ENCODE assay signal across 14 cellular contexts in genomic region chr3:65714138-65714537, GRCh38.
DNase-seq lines count a peak whose midpoint lies in the region; ATAC-seq and TF ChIP-seq lines count a peak whose summit lies in the region.
"Had no signal": no experiment of that assay in that cellular context is flagged by ENCODE, and none has a peak within 500 bp of the region (broad histone marks: within the 10 kb centered on the region; RNA-seq: fewer than 3 reads in every experiment).

No MANE protein-coding gene starts in this region.

- H3K36me3 Mint-ChIP-seq in activated CD4-positive, alpha-beta memory T cell treated with anti-CD3 and anti-CD28 coated beads, Interleukin-2, amount 10 ng/mL, durations not matched to agents 7 days and 5 days (ENCODE audit: low read depth), result no peaks in the 10 kb centered on the region
- H3K36me3 Mint-ChIP-seq: activated CD4-positive, alpha-beta memory T cell treated with anti-CD3 and anti-CD28 coated beads for 36 hours; CD4-positive, alpha-beta memory T cell had no signal

- DNase-seq in amniotic epithelial cell (ENCODE audit: low read depth), result peak; percentile 71
- DNase-seq in heart left ventricle, result peak in 1 of 5 donors; percentile 59
- DNase-seq in mucosa of gallbladder (ENCODE audit: low spot score), result peak; percentile 40
- DNase-seq in upper lobe of right lung, result no peak
- DNase-seq in hepatic stellate cell (ENCODE audit: low spot score), result no peak
- DNase-seq in activated CD4-positive, alpha-beta memory T cell treated with anti-CD3 and anti-CD28 coated beads, Interleukin-2, amount 10 ng/mL, durations not matched to agents 7 days and 5 days, result no peak
- DNase-seq: activated CD4-positive, alpha-beta memory T cell treated with anti-CD3 and anti-CD28 coated beads for 36 hours; CD4-positive, alpha-beta memory T cell; GDM1; hippocampal formation; KBM-7; NCI-H1694; NCI-H526 had no signal

- H3K36me3 ChIP-seq in heart left ventricle (no peaks in the 10 kb centered on the region), upper lobe of right lung (no peaks in the 10 kb centered on the region)

- WGBS in heart left ventricle, 4 donors, result 39 to 56% (median 49%) methylated on average over 5 of the region's 5 CpGs

- H3K9me3 Mint-ChIP-seq in activated CD4-positive, alpha-beta memory T cell treated with anti-CD3 and anti-CD28 coated beads, Interleukin-2, amount 10 ng/mL, durations not matched to agents 7 days and 5 days, result peaks cover 6% of the 10 kb centered on the region

- intact Hi-C loops in heart left ventricle (cut with DNase I) (no loop called here), upper lobe of right lung (cut with DNase I) (no loop called here)

- no peak for TF ChIP-seq POLR2A in heart left ventricle (IDR thresholded peaks at IDR 0.05)

- H3K4me1 ChIP-seq in heart left ventricle, result peaks cover 0 to 51% (median 19%) of the 10 kb centered on the region in 12 donors
- H3K4me1 ChIP-seq in upper lobe of right lung, result no peaks in the 10 kb centered on the region

- no peak for TF ChIP-seq CTCF in heart left ventricle (IDR thresholded peaks at IDR 0.05)
- TF ChIP-seq CTCF in upper lobe of right lung (IDR thresholded peaks at IDR 0.05), result no peak

- no peaks in the 10 kb centered on the region for H3K27me3 Mint-ChIP-seq in activated CD4-positive, alpha-beta memory T cell treated with anti-CD3 and anti-CD28 coated beads, Interleukin-2, amount 10 ng/mL, durations not matched to agents 7 days and 5 days
- H3K27me3 Mint-ChIP-seq: CD4-positive, alpha-beta memory T cell had no signal

- H3K27ac Mint-ChIP-seq in activated CD4-positive, alpha-beta memory T cell treated with anti-CD3 and anti-CD28 coated beads, Interleukin-2, amount 10 ng/mL, durations not matched to agents 7 days and 5 days, result no peak overlapping the region
- H3K27ac Mint-ChIP-seq: activated CD4-positive, alpha-beta memory T cell treated with anti-CD3 and anti-CD28 coated beads for 36 hours; CD4-positive, alpha-beta memory T cell had no signal

- no peaks in the 10 kb centered on the region for H3K27me3 ChIP-seq in heart left ventricle
- no peaks in the 10 kb centered on the region for H3K27me3 ChIP-seq in upper lobe of right lung

- H3K4me3 ChIP-seq in heart left ventricle, result no peak overlapping the region
- H3K4me3 ChIP-seq in upper lobe of right lung, result no peak overlapping the region

- H3K9me3 ChIP-seq in heart left ventricle (no peaks in the 10 kb centered on the region), upper lobe of right lung (no peaks in the 10 kb centered on the region)

- CTCF ChIA-PET in activated CD4-positive, alpha-beta memory T cell treated with anti-CD3 and anti-CD28 coated beads, Interleukin-2, amount 10 ng/mL, durations not matched to agents 7 days and 5 days (lab: Charles Lee), result no interaction called here

- H3K27ac ChIP-seq in heart left ventricle (peak overlapping the region in 4 of 12 donors; percentile 18 to 38 (median 30)), upper lobe of right lung (no peak overlapping the region)

- H3K4me3 Mint-ChIP-seq in activated CD4-positive, alpha-beta memory T cell treated with anti-CD3 and anti-CD28 coated beads, Interleukin-2, amount 10 ng/mL, durations not matched to agents 7 days and 5 days, result no peak overlapping the region
- H3K4me3 Mint-ChIP-seq: activated CD4-positive, alpha-beta memory T cell treated with anti-CD3 and anti-CD28 coated beads for 36 hours; CD4-positive, alpha-beta memory T cell had no signal

- H3K4me1 Mint-ChIP-seq in activated CD4-positive, alpha-beta memory T cell treated with anti-CD3 and anti-CD28 coated beads, Interleukin-2, amount 10 ng/mL, durations not matched to agents 7 days and 5 days, result no peaks in the 10 kb centered on the region
- H3K4me1 Mint-ChIP-seq: CD4-positive, alpha-beta memory T cell had no signal

- POLR2A ChIA-PET in activated CD4-positive, alpha-beta memory T cell treated with anti-CD3 and anti-CD28 coated beads, Interleukin-2, amount 10 ng/mL, durations not matched to agents 7 days and 5 days (lab: Charles Lee), result no interaction called here

- ATAC-seq in heart left ventricle, result peak; percentile 80 to 94 (median 91)
- peak; percentile 72 for ATAC-seq in upper lobe of right lung
- ATAC-seq in GM21526 (IDR thresholded peaks at IDR 0.05; ENCODE audit: low FRiP score, unreplicated experiment), result no peak

Comparison
In these comparisons a context has a peak if more than half of its experiments do, and no peak if none do; other contexts are left out.
1. DNase-seq: peak in amniotic epithelial cell (single experiment) and mucosa of gallbladder (single experiment); none in upper lobe of right lung (single experiment), hepatic stellate cell (single experiment) and activated CD4-positive, alpha-beta memory T cell treated with anti-CD3 and anti-CD28 coated beads, Interleukin-2, amount 10 ng/mL, durations not matched to agents 7 days and 5 days (single experiment).